Comparison of ENCODE assay signal across 36 cellular contexts in the genomic region with DNA sequence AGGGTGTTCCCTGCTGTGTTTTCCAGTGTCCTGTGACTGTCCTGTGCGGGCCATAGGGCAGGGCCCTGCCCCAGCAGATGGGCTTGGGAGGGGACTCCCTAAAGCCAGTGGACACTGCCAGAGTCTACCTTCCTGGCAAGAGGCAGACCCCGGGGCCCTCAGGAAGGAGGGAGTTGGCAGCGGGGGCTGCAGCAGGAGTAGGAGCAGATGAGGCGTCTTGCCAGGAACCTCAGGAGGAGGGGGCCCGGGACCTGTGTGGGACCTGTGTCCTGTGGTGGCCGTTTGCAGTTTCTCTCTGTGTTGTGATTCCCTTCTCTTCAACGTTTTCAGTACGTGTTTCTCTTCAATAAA.
"Had no signal": no experiment of that assay in that cellular context is flagged by ENCODE, and none has a peak within 500 bp of the region (broad histone marks: within the 10 kb centered on the region; RNA-seq: fewer than 3 reads in every experiment).

No MANE protein-coding gene starts in this region.

- H3K27me3 ChIP-seq: body of pancreas, brain microvascular endothelial cell had no signal

- H3K27ac ChIP-seq: adrenal gland, body of pancreas, brain microvascular endothelial cell, breast epithelium, VCaP had no signal

- H3K9me3 ChIP-seq: adrenal gland, body of pancreas, breast epithelium had no signal

- ATAC-seq: activated CD8-positive, alpha-beta T cell treated with anti-CD3 and anti-CD28 coated beads for 36 hours; activated naive CD4-positive, alpha-beta T cell treated with anti-CD3 and anti-CD28 coated beads, Interleukin-2, amount 50 U/mL, for 72 hours; activated T-cell treated with anti-CD3 and anti-CD28 coated beads, Interleukin-2, amount 50 U/mL, for 4 hours; activated T-cell treated with anti-CD3 and anti-CD28 coated beads, Interleukin-2, amount 50 U/mL, for 72 hours; activated T-helper 17 cell treated with anti-CD3 and anti-CD28 coated beads, Interleukin-2, amount 50 U/mL, for 72 hours; body of pancreas had no signal

- H3K4me1 ChIP-seq: adrenal gland, breast epithelium had no signal

- H3K27me3 Mint-ChIP-seq: activated CD4-positive, alpha-beta memory T cell treated with anti-CD3 and anti-CD28 coated beads for 36 hours; activated T-helper 17 cell treated with anti-CD3 and anti-CD28 coated beads, Interleukin-2, amount 50 U/mL, for 72 hours had no signal

- H3K36me3 Mint-ChIP-seq: activated CD4-positive, alpha-beta memory T cell treated with anti-CD3 and anti-CD28 coated beads for 36 hours; activated naive CD4-positive, alpha-beta T cell treated with anti-CD3 and anti-CD28 coated beads, Interleukin-2, amount 50 U/mL, for 72 hours; activated naive CD8-positive, alpha-beta T cell treated with anti-CD3 and anti-CD28 coated beads for 36 hours had no signal

- H3K4me3 Mint-ChIP-seq: activated B cell treated with CpG ODN at 0.5 μM for 24 hours; activated CD4-positive, alpha-beta memory T cell treated with anti-CD3 and anti-CD28 coated beads for 36 hours; activated CD4-positive, alpha-beta T cell treated with anti-CD3 and anti-CD28 coated beads, Interleukin-2, amount 10 ng/mL, durations not matched to agents 24 days and 14 days; activated CD8-positive, alpha-beta T cell treated with anti-CD3 and anti-CD28 coated beads for 36 hours; activated naive CD4-positive, alpha-beta T cell treated with anti-CD3 and anti-CD28 coated beads for 36 hours; activated naive CD8-positive, alpha-beta T cell treated with anti-CD3 and anti-CD28 coated beads for 36 hours; activated T-cell treated with anti-CD3 and anti-CD28 coated beads, Interleukin-2, amount 50 U/mL, for 4 hours; activated T-cell treated with anti-CD3 and anti-CD28 coated beads, Interleukin-2, amount 50 U/mL, for 72 hours; activated T-helper 1 cell treated with anti-CD3 and anti-CD28 coated beads, Interleukin-12 subunit alpha, Interleukin-12 subunit beta, Interleukin-2, Interleukin-4 antibody, amounts not matched to agents 30 ng/mL and 10 ng/mL and 1 ng/mL, durations not matched to agents 14 hours and 24 hours and 36 hours; activated T-helper 17 cell treated with anti-CD3 and anti-CD28 coated beads, Interleukin-2, amount 50 U/mL, for 72 hours; T-helper 1 cell treated with Interleukin-12 subunit alpha and Interleukin-12 subunit beta and Interleukin-4 antibody, amounts not matched to agents 30 μg/mL and 1 μg/mL, for 36 hours; T-helper 2 cell treated with Interferon-gamma antibody and Interleukin-4, amounts not matched to agents 5 μg/mL and 100 μg/mL, for 36 hours had no signal

- FAIRE-seq: TTC549 had no signal

- H3K4me1 Mint-ChIP-seq: activated CD4-positive, alpha-beta T cell treated with anti-CD3 and anti-CD28 coated beads, Interleukin-2, amount 10 ng/mL, durations not matched to agents 24 days and 14 days; activated T-helper 17 cell treated with anti-CD3 and anti-CD28 coated beads, Interleukin-2, amount 50 U/mL, for 72 hours had no signal

- DNase-seq: activated B cell treated with CpG ODN at 0.5 μM for 24 hours; activated CD4-positive, alpha-beta memory T cell treated with anti-CD3 and anti-CD28 coated beads for 36 hours; activated CD4-positive, alpha-beta T cell treated with anti-CD3 and anti-CD28 coated beads for 4 hours; activated CD4-positive, alpha-beta T cell treated with anti-CD3 and anti-CD28 coated beads, Interleukin-2, amount 10 ng/mL, durations not matched to agents 24 days and 14 days; activated CD4-positive, alpha-beta T cell treated with anti-CD3 and anti-CD28 coated beads, Interleukin-2, amount 50 U/mL, for 1 hour; activated CD4-positive, alpha-beta T cell treated with anti-CD3 and anti-CD28 coated beads, Interleukin-2, amount 50 U/mL, for 4 hours; activated CD4-positive, CD25-positive, alpha-beta regulatory T cell treated with anti-CD3 and anti-CD28 coated beads, Interleukin-2, amount 50 U/mL, for 72 hours; activated CD8-positive, alpha-beta memory T cell treated with anti-CD3 and anti-CD28 coated beads, Interleukin-2, amount 50 U/mL, for 4 hours; activated CD8-positive, alpha-beta T cell treated with anti-CD3 and anti-CD28 coated beads for 36 hours; activated effector memory CD4-positive, alpha-beta T cell treated with anti-CD3 and anti-CD28 coated beads, Interleukin-2, amount 50 U/mL, for 16 hours; activated gamma-delta T cell treated with Interleukin-2 at 50 U/mL for 16 hours; activated naive CD4-positive, alpha-beta T cell; activated naive CD4-positive, alpha-beta T cell treated with anti-CD3 and anti-CD28 coated beads for 36 hours; activated naive CD4-positive, alpha-beta T cell treated with anti-CD3 and anti-CD28 coated beads, Interleukin-2, amount 50 U/mL, for 16 hours; activated naive CD8-positive, alpha-beta T cell treated with anti-CD3 and anti-CD28 coated beads for 36 hours; activated T-cell treated with anti-CD3 and anti-CD28 coated beads for 4 hours; activated T-cell treated with anti-CD3 and anti-CD28 coated beads, Interleukin-2, amount 50 U/mL, for 1 hour; activated T-cell treated with anti-CD3 and anti-CD28 coated beads, Interleukin-2, amount 50 U/mL, for 4 hours; activated T-cell treated with anti-CD3 and anti-CD28 coated beads, Interleukin-2, amount 50 U/mL, for 72 hours; adrenal gland; amniotic stem cell; aorta; body of pancreas; brain microvascular endothelial cell; central memory CD4-positive, alpha-beta T cell; T-helper 1 cell; T-helper 2 cell; T-helper 9 cell had no signal

- H3K9me3 Mint-ChIP-seq: activated B cell treated with CpG ODN at 0.5 μM for 24 hours; activated CD4-positive, alpha-beta memory T cell treated with anti-CD3 and anti-CD28 coated beads for 36 hours; activated CD4-positive, alpha-beta T cell treated with anti-CD3 and anti-CD28 coated beads, Interleukin-2, amount 10 ng/mL, durations not matched to agents 24 days and 14 days; activated CD8-positive, alpha-beta T cell treated with anti-CD3 and anti-CD28 coated beads for 36 hours; activated naive CD4-positive, alpha-beta T cell treated with anti-CD3 and anti-CD28 coated beads for 36 hours; activated naive CD4-positive, alpha-beta T cell treated with anti-CD3 and anti-CD28 coated beads, Interleukin-2, amount 50 U/mL, for 72 hours; activated naive CD8-positive, alpha-beta T cell treated with anti-CD3 and anti-CD28 coated beads for 36 hours; activated T-cell treated with anti-CD3 and anti-CD28 coated beads, Interleukin-2, amount 50 U/mL, for 4 hours; activated T-cell treated with anti-CD3 and anti-CD28 coated beads, Interleukin-2, amount 50 U/mL, for 72 hours; activated T-helper 1 cell treated with anti-CD3 and anti-CD28 coated beads, Interleukin-12 subunit alpha, Interleukin-12 subunit beta, Interleukin-2, Interleukin-4 antibody, amounts not matched to agents 30 ng/mL and 10 ng/mL and 1 ng/mL, durations not matched to agents 14 hours and 24 hours and 36 hours; activated T-helper 17 cell treated with anti-CD3 and anti-CD28 coated beads, Interleukin-2, amount 50 U/mL, for 72 hours; T-helper 1 cell treated with Interleukin-12 subunit alpha and Interleukin-12 subunit beta and Interleukin-4 antibody, amounts not matched to agents 30 μg/mL and 1 μg/mL, for 36 hours; T-helper 2 cell treated with Interferon-gamma antibody and Interleukin-4, amounts not matched to agents 5 μg/mL and 100 μg/mL, for 36 hours had no signal

- H3K36me3 ChIP-seq: adrenal gland, brain microvascular endothelial cell, breast epithelium had no signal

- H3K27ac Mint-ChIP-seq: activated B cell treated with CpG ODN at 0.5 μM for 24 hours; activated CD4-positive, alpha-beta memory T cell treated with anti-CD3 and anti-CD28 coated beads for 36 hours; activated CD4-positive, alpha-beta T cell treated with anti-CD3 and anti-CD28 coated beads, Interleukin-2, amount 10 ng/mL, durations not matched to agents 24 days and 14 days; activated CD8-positive, alpha-beta T cell treated with anti-CD3 and anti-CD28 coated beads for 36 hours; activated naive CD4-positive, alpha-beta T cell treated with anti-CD3 and anti-CD28 coated beads for 36 hours; activated naive CD4-positive, alpha-beta T cell treated with anti-CD3 and anti-CD28 coated beads, Interleukin-2, amount 50 U/mL, for 72 hours; activated naive CD8-positive, alpha-beta T cell treated with anti-CD3 and anti-CD28 coated beads for 36 hours; activated T-cell treated with anti-CD3 and anti-CD28 coated beads, Interleukin-2, amount 50 U/mL, for 72 hours; activated T-helper 1 cell treated with anti-CD3 and anti-CD28 coated beads, Interleukin-12 subunit alpha, Interleukin-12 subunit beta, Interleukin-2, Interleukin-4 antibody, amounts not matched to agents 30 ng/mL and 10 ng/mL and 1 ng/mL, durations not matched to agents 14 hours and 24 hours and 36 hours; activated T-helper 17 cell treated with anti-CD3 and anti-CD28 coated beads, Interleukin-2, amount 50 U/mL, for 72 hours; T-helper 1 cell treated with Interleukin-12 subunit alpha and Interleukin-12 subunit beta and Interleukin-4 antibody, amounts not matched to agents 30 μg/mL and 1 μg/mL, for 36 hours; T-helper 2 cell treated with Interferon-gamma antibody and Interleukin-4, amounts not matched to agents 5 μg/mL and 100 μg/mL, for 36 hours had no signal

- H3K4me3 ChIP-seq: adrenal gland, body of pancreas, breast epithelium had no signal
